1 cellular context compared by ENCODE assay signal in the genomic region with DNA sequence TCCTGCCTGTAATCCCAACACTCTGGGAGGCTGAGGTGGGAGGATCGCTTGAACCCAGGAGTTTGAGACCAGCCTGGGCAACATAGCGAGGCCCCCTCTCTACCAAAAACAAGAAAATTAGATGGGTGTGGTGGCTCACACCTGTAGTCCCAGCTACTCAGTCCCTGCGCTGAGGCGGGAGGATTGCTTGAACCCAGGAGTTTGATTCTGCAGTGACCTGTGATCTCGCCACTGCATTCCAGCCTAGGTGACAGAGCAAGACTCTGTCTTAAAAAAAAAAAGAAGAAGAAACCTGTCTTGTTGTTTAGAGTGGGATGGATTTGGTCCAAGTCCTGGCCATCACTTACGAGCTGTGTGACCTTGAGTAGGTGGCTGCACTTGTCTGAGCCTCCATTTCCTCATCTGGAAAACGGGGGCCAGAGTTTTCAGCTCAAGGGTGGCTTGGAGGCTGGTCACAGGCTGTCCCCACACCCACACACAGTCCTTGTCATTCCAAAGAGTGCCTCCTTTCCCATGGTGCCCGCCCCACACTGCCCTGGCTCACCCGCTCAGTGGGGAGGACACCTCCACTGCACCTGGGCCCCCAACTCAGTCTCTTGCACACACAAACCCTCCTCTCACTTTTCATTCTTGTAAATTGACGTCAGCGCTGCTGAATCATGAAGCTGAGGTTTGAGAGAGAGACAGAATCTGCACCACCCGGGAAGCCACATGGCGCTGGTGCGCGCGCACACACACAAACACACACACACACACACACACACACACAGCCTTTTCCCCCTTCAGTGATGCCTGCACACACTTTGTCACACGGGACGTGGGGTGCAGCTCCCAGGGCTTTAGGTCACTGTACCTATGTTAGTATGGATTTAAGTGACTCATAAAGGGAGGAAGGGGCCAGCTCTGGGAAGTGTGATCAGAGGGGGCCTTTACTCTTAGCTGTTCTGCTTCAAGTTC.
TF ChIP-seq lines count a peak whose summit lies in the region.

No MANE protein-coding gene starts in this region.

TF ChIP-seq in H1, 55 proteins besides CTCF, POLR2A, EP300 and RAD21:
- TF ChIP-seq POLR2AphosphoS5 (IDR thresholded peaks at IDR 0.05; ENCODE audit: low read depth, low read length) (peak; percentile 2), JUND (IDR thresholded peaks at IDR 0.05; ENCODE audit: low read length) (no peak)
